In genomic region chr2:109542384-109542783, GRCh38 we compare ENCODE assay signal across 14 cellular contexts.
DNase-seq lines count a peak whose midpoint lies in the region; ATAC-seq lines count a peak whose summit lies in the region.
"Had no signal": no experiment of that assay in that cellular context is flagged by ENCODE, and none has a peak within 500 bp of the region (broad histone marks: within the 10 kb centered on the region; RNA-seq: fewer than 3 reads in every experiment).

No MANE protein-coding gene starts in this region.

- no peak overlapping the region for H3K14ac ChIP-seq in neuronal stem cell (ENCODE audit: low read length)

- H2BK12ac ChIP-seq in neuronal stem cell (ENCODE audit: low read length) = no peak overlapping the region

- no peak overlapping the region for H2AK5ac ChIP-seq in neuronal stem cell (ENCODE audit: low read depth, low read length)

- H3K27me3 ChIP-seq in neuronal stem cell (ENCODE audit: control insufficient read depth in 3 of 3, insufficient read depth in 3 of 3, low read depth in 1 of 3, low read length in 3 of 3) = no peaks in the 10 kb centered on the region

- H2AFZ ChIP-seq in neuronal stem cell (ENCODE audit: low read length) = no peak overlapping the region
- H2AFZ ChIP-seq: GM23248 had no signal

- no peak overlapping the region for H3K18ac ChIP-seq in neuronal stem cell (ENCODE audit: low read length)

- H3K4ac ChIP-seq in neuronal stem cell (ENCODE audit: low read length) = no peak overlapping the region

- H3K9me3 ChIP-seq in neuronal stem cell (replicated peaks in 1 of 2; ENCODE audit: control insufficient read depth in 2 of 2, insufficient read depth in 1 of 2, low read depth in 1 of 2, low read length in 2 of 2) = peaks cover 0 to 3% of the 10 kb centered on the region in 2 donors

- no peaks in the 10 kb centered on the region for H3K79me1 ChIP-seq in neuronal stem cell (ENCODE audit: low read depth, low read length)

- H3K4me2 ChIP-seq in neuronal stem cell (ENCODE audit: insufficient read depth, low read length, poor library complexity, severe bottlenecking) = no peak overlapping the region

- DNase-seq in DMS 273 (lab: John Stamatoyannopoulos, UW; ENCODE audit: unreplicated experiment) (peak; percentile 18), DMS 273 treated with DMSO at 0.1 percent for 48 hours (lab: John Stamatoyannopoulos, UW) (no peak), G401 (ENCODE audit: low spot score) (peak; percentile 8), NCI-H510A treated with DMSO at 0.1 percent for 48 hours (lab: John Stamatoyannopoulos, UW) (peak; percentile 47), neuronal stem cell (ENCODE audit: low spot score) (no peak), RPMI8226 (no peak), kidney tubule cell (ENCODE audit: low spot score) (no peak)
- DNase-seq: CD8-positive, alpha-beta T cell; COR-L47; DMS53; GM23248 had no signal

- H2BK5ac ChIP-seq in neuronal stem cell (ENCODE audit: low read length) = no peak overlapping the region

- WGBS in neuronal stem cell (ENCODE audit: extremely low coverage in 2 of 2, insufficient read length in 2 of 2, insufficient replicate concordance in 1 of 2), 2 donors = no CpG with 5 or more reads among the region's 6 CpGs

- no peak overlapping the region for H4K91ac ChIP-seq in neuronal stem cell (ENCODE audit: low read depth, low read length, poor library complexity)

- ATAC-seq in HG03342 (IDR thresholded peaks at IDR 0.05; ENCODE audit: unreplicated experiment) = no peak
- ATAC-seq: CD8-positive, alpha-beta T cell; HepG2 had no signal

- H2BK15ac ChIP-seq in neuronal stem cell (ENCODE audit: low read length) = no peak overlapping the region

- in situ Hi-C loops in G401 (cut with HindIII; ENCODE audit: low sequenced_read_pairs) = no loop called here

- H3K27ac ChIP-seq in neuronal stem cell (replicated peaks; ENCODE audit: low read length) = no peak overlapping the region
- H3K27ac ChIP-seq: 22Rv1, GM23248 had no signal

- H3K4me1 ChIP-seq in neuronal stem cell (ENCODE audit: control insufficient read depth in 2 of 2, insufficient read depth in 1 of 2, low read depth in 1 of 2, low read length in 2 of 2) = peaks cover 0 to 4% of the 10 kb centered on the region in 2 donors

- no peak overlapping the region for H4K8ac ChIP-seq in neuronal stem cell (ENCODE audit: low read depth, low read length)

- H2BK120ac ChIP-seq in neuronal stem cell (ENCODE audit: low read depth, low read length) = no peak overlapping the region

- peaks cover 3 to 56% of the 10 kb centered on the region in 2 donors for H3K36me3 ChIP-seq in neuronal stem cell (replicated peaks in 1 of 2; ENCODE audit: control insufficient read depth in 2 of 2, insufficient read depth in 2 of 2, low read length in 2 of 2)

- H3K23ac ChIP-seq in neuronal stem cell (ENCODE audit: low read depth, low read length, poor library complexity) = no peak overlapping the region

- no peak overlapping the region for H3K4me3 ChIP-seq in neuronal stem cell (ENCODE audit: low read length in 2 of 2)
- H3K4me3 ChIP-seq: GM23248 had no signal

- peak overlapping the region; percentile 46 for H3K9ac ChIP-seq in neuronal stem cell (ENCODE audit: low read depth, low read length, poor library complexity)
- H3K9ac ChIP-seq: GM23248 had no signal

Comparison
In these comparisons a context has a peak if more than half of its experiments do, and no peak if none do; other contexts are left out.
1. DNase-seq: peak in DMS 273 (single experiment), G401 (single experiment) and NCI-H510A treated with DMSO at 0.1 percent for 48 hours (single experiment); none in DMS 273 treated with DMSO at 0.1 percent for 48 hours (single experiment), neuronal stem cell (single experiment), RPMI8226 (single experiment) and kidney tubule cell (single experiment).